In genomic region chr16:11577290-11577660, GRCh38 we compare ENCODE assay signal across 8 cellular contexts. TPM values are rescaled to one million over a fixed set of nuclear protein-coding genes. Genes with fewer than 3 reads are reported as not detected.
DNase-seq lines count a peak whose midpoint lies in the region; ATAC-seq, FAIRE-seq and TF ChIP-seq lines count a peak whose summit lies in the region.
"Not testable (repeated sequence)": the region's sequence is repeated elsewhere in the genome, so short reads cannot be mapped to it uniquely, and the experiment has no call there.

No MANE protein-coding gene starts in this region.

- intact Hi-C loops in Calu3 (cut with micrococcal nuclease; ENCODE audit: unreplicated experiment); GM12878 (cut with micrococcal nuclease; ENCODE audit: unreplicated experiment); right cardiac atrium (cut with DNase I): not testable (repeated sequence)
- intact Hi-C loops in activated B cell treated with CpG ODN at 0.5 μM for 24 hours (cut with micrococcal nuclease) = loop anchor here (1.0 to 2.0 kb wide), 2 partner anchors 9 to 64 kb away; partner anchors contain the start of gene LITAF

- 57% methylated on average over 7 of the region's 8 CpGs for WGBS in GM12878 (ENCODE audit: insufficient coverage, insufficient replicate concordance, low lambda C conversion rate, missing lambda C conversion rate)
- 91% methylated on average over 8 of the region's 8 CpGs for WGBS in right cardiac atrium

- H4K20me1 ChIP-seq in MM.1S (ENCODE audit: insufficient read depth, low read length); GM12878 (ENCODE audit: control insufficient read depth, insufficient read depth): not testable (repeated sequence)

- CTCF ChIA-PET in Calu3 (lab: Charles Lee) (interaction anchor here (0.7 kb wide), 2 partner anchors 111 to 148 kb away, joined by 3 to 6 read pairs; no protein-coding TSS in a partner anchor), GM12878 (lab: Yijun Ruan, JAX) (interaction anchor here (2.6 kb wide), 1 partner anchor 45 kb away, joined by 12 read pairs; no protein-coding TSS in a partner anchor)
- CTCF ChIA-PET in activated B cell treated with CpG ODN at 0.5 μM for 24 hours (lab: Charles Lee) = not testable (repeated sequence)

- POLR2A ChIA-PET in activated B cell treated with CpG ODN at 0.5 μM for 24 hours (lab: Charles Lee) (interaction anchor here (0.6 to 3.9 kb wide), 4 partner anchors 9 to 44 kb away, joined by 3 to 40 read pairs (median 4); partner anchors contain the start of gene LITAF), GM12878 (lab: Charles Lee) (interaction anchor here (0.6 to 1.2 kb wide), 5 partner anchors 31 to 276 kb away, joined by 3 to 4 read pairs (median 3); no protein-coding TSS in a partner anchor)
- POLR2A ChIA-PET in naive thymus-derived CD8-positive, alpha-beta T cell (lab: Charles Lee) = interaction anchor here (0.5 to 1.0 kb wide), 2 partner anchors 9 to 42 kb away, joined by 5 to 7 read pairs; partner anchors contain the start of gene LITAF

- not testable (repeated sequence) for DNase-seq in Calu3; MM.1S; activated B cell treated with CpG ODN at 0.5 μM for 24 hours; GM12878 (ENCODE audit: low read depth, low spot score); naive thymus-derived CD8-positive, alpha-beta T cell
- peak in 2 of 3 donors; percentile 1 to 8 for DNase-seq in right cardiac atrium

- H3K79me2 ChIP-seq in MM.1S (ENCODE audit: low read length) (peaks cover 98% of the 10 kb centered on the region), GM12878 (ENCODE audit: control insufficient read depth, insufficient read depth, low read length) (peaks cover 88% of the 10 kb centered on the region)

- not testable (repeated sequence) for H3K27me3 ChIP-seq in MM.1S (replicated peaks; ENCODE audit: insufficient read depth, low read length); GM12878 (replicated peaks in 1 of 2; ENCODE audit: control insufficient read depth in 2 of 2, insufficient read depth in 2 of 2, low read length in 1 of 2); right cardiac atrium (ENCODE audit: control insufficient read depth, insufficient read depth)

- FAIRE-seq in GM12878 (lab: Jason Lieb, UNC) = not testable (repeated sequence)

- not testable (repeated sequence) for H3K4me3 ChIP-seq in MM.1S (ENCODE audit: low read length); GM12878; right cardiac atrium (ENCODE audit: low read length)

- H3K27ac Mint-ChIP-seq in Calu3 (ENCODE audit: unreplicated experiment) = peak overlapping the region; percentile 82
- H3K27ac Mint-ChIP-seq in activated B cell treated with CpG ODN at 0.5 μM for 24 hours = peak overlapping the region; percentile 62
- peak overlapping the region in 9 of 10 donors; percentile 34 to 95 (median 90) for H3K27ac Mint-ChIP-seq in naive thymus-derived CD8-positive, alpha-beta T cell
- H3K27ac Mint-ChIP-seq in stimulated activated memory B cell treated with anti-CD40 and anti-IgM and Interleukin-4, amounts not matched to agents 10 μg/mL and 1 μg/mL and 100 μg/mL, for 72 hours = peak overlapping the region; percentile 53

- not testable (repeated sequence) for H3K36me3 ChIP-seq in MM.1S (replicated peaks; ENCODE audit: insufficient read depth, low read length)
- H3K36me3 ChIP-seq in GM12878 (ENCODE audit: control insufficient read depth in 2 of 2, insufficient read depth in 2 of 2, low read length in 1 of 2) = peaks cover 1 to 11% of the 10 kb centered on the region in 2 experiments; a peak in 2 of 4 replicates

- not testable (repeated sequence) for ATAC-seq in activated B cell treated with CpG ODN at 0.5 μM for 24 hours (ENCODE audit: low read depth); GM12878; right cardiac atrium; naive thymus-derived CD8-positive, alpha-beta T cell; stimulated activated memory B cell treated with anti-CD40 and anti-IgM and Interleukin-4, amounts not matched to agents 10 μg/mL and 1 μg/mL and 100 μg/mL, for 72 hours

- H3F3A ChIP-seq in MM.1S (ENCODE audit: insufficient read depth, low read length) = peaks cover 26% of the 10 kb centered on the region

- H3K4me1 ChIP-seq in MM.1S (ENCODE audit: low read length) (peaks cover 47% of the 10 kb centered on the region), GM12878 (ENCODE audit: control insufficient read depth, insufficient read depth, low read length) (peaks cover 53% of the 10 kb centered on the region)
- H3K4me1 ChIP-seq in right cardiac atrium (ENCODE audit: control insufficient read depth, insufficient read depth, low read length) = not testable (repeated sequence)

- SMC1A ChIA-PET in GM12878 (lab: Charles Lee; ENCODE audit: uncharacterized antibody, unreplicated experiment) = interaction anchor here (1.2 to 1.3 kb wide), 2 partner anchors 9 to 45 kb away, joined by 3 to 6 read pairs; no protein-coding TSS in a partner anchor

- H3K9ac ChIP-seq in MM.1S (ENCODE audit: low read length) = peak overlapping the region; percentile 12; the same call in 1 of the 2 replicates
- H3K9ac ChIP-seq in GM12878 (ENCODE audit: control insufficient read depth, insufficient read depth, low read length) = not testable (repeated sequence)

- not testable (repeated sequence) for H3K4me3 Mint-ChIP-seq in Calu3 (ENCODE audit: low read depth, unreplicated experiment); stimulated activated memory B cell treated with anti-CD40 and anti-IgM and Interleukin-4, amounts not matched to agents 10 μg/mL and 1 μg/mL and 100 μg/mL, for 72 hours
- H3K4me3 Mint-ChIP-seq in activated B cell treated with CpG ODN at 0.5 μM for 24 hours = peak overlapping the region; percentile 52
- H3K4me3 Mint-ChIP-seq in naive thymus-derived CD8-positive, alpha-beta T cell = peak overlapping the region in 6 of 10 donors; percentile 62 to 81 (median 72)

- RAD21 ChIA-PET in GM12878 (lab: Charles Lee; ENCODE audit: unreplicated experiment) = interaction anchor here (0.7 kb wide), 1 partner anchor 9 kb away, joined by 3 read pairs; no protein-coding TSS in a partner anchor

- peaks cover 95% of the 10 kb centered on the region for H3K36me3 Mint-ChIP-seq in Calu3 (ENCODE audit: insufficient read depth, unreplicated experiment)
- H3K36me3 Mint-ChIP-seq in activated B cell treated with CpG ODN at 0.5 μM for 24 hours (ENCODE audit: low read depth) = peaks cover 36% of the 10 kb centered on the region
- H3K36me3 Mint-ChIP-seq in naive thymus-derived CD8-positive, alpha-beta T cell = peaks cover 0 to 46% (median 13%) of the 10 kb centered on the region in 3 donors
- peaks cover 34% of the 10 kb centered on the region for H3K36me3 Mint-ChIP-seq in stimulated activated memory B cell treated with anti-CD40 and anti-IgM and Interleukin-4, amounts not matched to agents 10 μg/mL and 1 μg/mL and 100 μg/mL, for 72 hours

- H3K9me3 ChIP-seq in MM.1S (replicated peaks; ENCODE audit: insufficient read depth, low read length); GM12878 (replicated peaks; ENCODE audit: control insufficient read depth, insufficient read depth, low read length); right cardiac atrium (ENCODE audit: control insufficient read depth, low read length): not testable (repeated sequence)

- TF ChIP-seq CTCF in C4-2B (conservative IDR thresholded peaks at IDR 0.05); Calu3 (IDR thresholded peaks at IDR 0.05; ENCODE audit: unreplicated experiment); MM.1S (IDR thresholded peaks at IDR 0.05; ENCODE audit: low read length); activated B cell treated with CpG ODN at 0.5 μM for 24 hours (IDR thresholded peaks at IDR 0.05); GM12878 (IDR thresholded peaks at IDR 0.05 in 2 of 3, conservative IDR thresholded peaks at IDR 0.05 in 1 of 3; ENCODE audit: control insufficient read depth in 2 of 3, extremely low read depth in 1 of 3, insufficient read depth in 1 of 3, low read depth in 3 of 3, low read length in 3 of 3): not testable (repeated sequence)

- TF ChIP-seq RAD21 in GM12878 (IDR thresholded peaks at IDR 0.05; ENCODE audit: insufficient read depth, low read depth, low read length) = not testable (repeated sequence)

- not testable (repeated sequence) for H2AFZ ChIP-seq in MM.1S (ENCODE audit: low read length); GM12878 (ENCODE audit: control insufficient read depth, low read depth, low read length)

- in situ Hi-C loops in GM12878 (cut with MboI) = not testable (repeated sequence)

- not testable (repeated sequence) for BruUV-seq in Calu3 (replicated peaks; lab: Mats Ljungman, UMichigan); GM12878 (replicated peaks; lab: Mats Ljungman, UMichigan)

- not testable (repeated sequence) for TF ChIP-seq EP300 in GM12878 (IDR thresholded peaks at IDR 0.05; ENCODE audit: borderline replicate concordance in 1 of 2, control insufficient read depth in 1 of 2, low read depth in 2 of 2, low read length in 2 of 2)

- H3K9me2 ChIP-seq in MM.1S (replicated peaks; ENCODE audit: insufficient read depth, low read length) = not testable (repeated sequence)

- H3K9me3 Mint-ChIP-seq in Calu3 (ENCODE audit: low read depth, unreplicated experiment); activated B cell treated with CpG ODN at 0.5 μM for 24 hours; naive thymus-derived CD8-positive, alpha-beta T cell; stimulated activated memory B cell treated with anti-CD40 and anti-IgM and Interleukin-4, amounts not matched to agents 10 μg/mL and 1 μg/mL and 100 μg/mL, for 72 hours: not testable (repeated sequence)

- H3K4me1 Mint-ChIP-seq in Calu3 (ENCODE audit: low read depth, unreplicated experiment) (peaks cover 61% of the 10 kb centered on the region), activated B cell treated with CpG ODN at 0.5 μM for 24 hours (peaks cover 90% of the 10 kb centered on the region)
- peaks cover 34 to 91% (median 87%) of the 10 kb centered on the region in 4 donors for H3K4me1 Mint-ChIP-seq in naive thymus-derived CD8-positive, alpha-beta T cell
- peaks cover 88% of the 10 kb centered on the region for H3K4me1 Mint-ChIP-seq in stimulated activated memory B cell treated with anti-CD40 and anti-IgM and Interleukin-4, amounts not matched to agents 10 μg/mL and 1 μg/mL and 100 μg/mL, for 72 hours

- not testable (repeated sequence) for TF ChIP-seq POLR2A in GM12878 (IDR thresholded peaks at IDR 0.05; ENCODE audit: low read depth, low read length)

- H3K4me2 ChIP-seq in MM.1S (ENCODE audit: low read depth, low read length) (peak overlapping the region; percentile 54; the same call in 1 of the 2 replicates), GM12878 (ENCODE audit: control insufficient read depth, insufficient read depth) (peak overlapping the region; percentile 74)

- H3K27ac ChIP-seq in C4-2B (peak overlapping the region; percentile 5), MM.1S (ENCODE audit: low read length) (peak overlapping the region; percentile 92; the same call in 1 of the 2 replicates), GM12878 (ENCODE audit: control insufficient read depth, insufficient read depth) (peak overlapping the region; percentile 46; the same call in 1 of the 2 replicates)
- not testable (repeated sequence) for H3K27ac ChIP-seq in right cardiac atrium (ENCODE audit: low read length)

- not testable (repeated sequence) for H3K27me3 Mint-ChIP-seq in Calu3 (ENCODE audit: unreplicated experiment); activated B cell treated with CpG ODN at 0.5 μM for 24 hours; naive thymus-derived CD8-positive, alpha-beta T cell; stimulated activated memory B cell treated with anti-CD40 and anti-IgM and Interleukin-4, amounts not matched to agents 10 μg/mL and 1 μg/mL and 100 μg/mL, for 72 hours

RNA-seq across cellular contexts. Expression of gene LITAF, which starts 9.4 kb away (rescaled TPM):
- total RNA-seq in Calu3 (2022) (328 and 443 TPM in 2 replicates), activated B cell treated with CpG ODN at 0.5 μM for 24 hours (124 and 126 TPM in 2 replicates), GM12878 (2014; rRNA removed) (111 and 121 TPM in 2 replicates), GM12878 (2014; rRNA removed; fragmentation: Illumina TruSeq; extraction: Trizol) (124 and 125 TPM in 2 replicates), GM12878 (2021) (168 and 173 TPM in 2 replicates), right cardiac atrium (10 to 100 TPM; 54.0 to 76.5 (median 65.3) TPM)
- 62.4 and 64.8 TPM in 2 replicates for total RNA-seq in GM12878 (2013; cell fraction: nucleolus; rRNA removed)
- 90.1 TPM for polyA plus RNA-seq in GM12878 (2011; ENCODE audit: low read depth)
- polyA plus RNA-seq in GM12878 (2011; rRNA removed) (99.2 and 112 TPM in 2 replicates), GM12878 (2014; fragmentation: Illumina TruSeq; extraction: Trizol) (196 and 211 TPM in 2 replicates), GM12878 (2014; fragmentation: Nextera tagmentation; extraction: Ambion mirVana) (100 to 1,000 TPM; 144 to 195 TPM), GM12878 (2014; rRNA removed) (103 and 115 TPM in 2 replicates), GM12878 (2016; fragmentation: Nextera tagmentation; extraction: Ambion mirVana) (100 to 1,000 TPM; 150 to 154 TPM), right cardiac atrium (25.7 TPM)
- polyA plus RNA-seq in GM12878 (2011; cell fraction: cytosol; rRNA removed) = 193 and 266 TPM in 2 replicates
- polyA plus RNA-seq in GM12878 (2011; cell fraction: nucleus; rRNA removed) = 74.4 and 94.9 TPM in 2 replicates
- 120 and 148 TPM in 2 replicates for polyA plus RNA-seq in GM12878 (2012)
- 92.1 and 148 TPM in 2 replicates for polyA minus RNA-seq in GM12878 (2011; rRNA and poly(A)+ RNA removed)
- polyA minus RNA-seq in GM12878 (2011; cell fraction: cytosol; rRNA and poly(A)+ RNA removed) = 52.1 and 57.0 TPM in 2 replicates
- 28.7 and 56.3 TPM in 2 replicates for polyA minus RNA-seq in GM12878 (2011; cell fraction: nucleus; rRNA and poly(A)+ RNA removed)
- total RNA-seq in naive thymus-derived CD8-positive, alpha-beta T cell = 100 to 1,000 TPM; 169 to 176 TPM
- polyA plus RNA-seq in naive thymus-derived CD8-positive, alpha-beta T cell = 100 to 1,000 TPM; 553 to 770 (median 597) TPM
